In genomic region chr9:33791117-33791516, GRCh38 we compare ENCODE assay signal across 14 cellular contexts. TPM values are rescaled to one million over a fixed set of nuclear protein-coding genes. Genes with fewer than 3 reads are reported as not detected.
A peak's percentile ranks its signal among the peaks of the same experiment; 100 is the strongest.
DNase-seq lines count a peak whose midpoint lies in the region; ATAC-seq, FAIRE-seq and TF ChIP-seq lines count a peak whose summit lies in the region.
"Had no signal": no experiment of that assay in that cellular context is flagged by ENCODE, and none has a peak within 500 bp of the region (broad histone marks: within the 10 kb centered on the region; RNA-seq: fewer than 3 reads in every experiment).

No MANE protein-coding gene starts in this region.

- H3K27ac ChIP-seq in lung (ENCODE audit: low read depth in 1 of 2, low read length in 1 of 2), result no peak overlapping the region
- H3K27ac ChIP-seq: heart left ventricle had no signal

- DNase-seq in EH (ENCODE audit: low read depth) (peak; percentile 86), LoVo (ENCODE audit: low spot score) (peak; percentile 73), bronchial epithelial cell (ENCODE audit: low read depth) (peak; percentile 82), lung (ENCODE audit: low spot score) (peak; percentile 28), NK-92 (lab: John Stamatoyannopoulos, UW; ENCODE audit: unreplicated experiment) (no peak), globus pallidus (ENCODE audit: low spot score) (no peak)
- DNase-seq: activated CD4-positive, alpha-beta T cell treated with anti-CD3 and anti-CD28 coated beads for 1 hour; activated T-cell treated with anti-CD3 and anti-CD28 coated beads, Interleukin-2, amount 50 U/mL, for 48 hours; CD4-positive, alpha-beta memory T cell; effector CD4-positive, alpha-beta T cell; NCI-H146 had no signal

- TF ChIP-seq CTCF in bronchial epithelial cell (IDR thresholded peaks at IDR 0.05; ENCODE audit: insufficient read depth, low read length, severe bottlenecking) (no peak), lung (IDR thresholded peaks at IDR 0.05; ENCODE audit: control extremely low read depth, extremely low read depth) (no peak)

- WGBS in lung, 2 donors, result 26 to 27% methylated on average over 2 of the region's 2 CpGs

- FAIRE-seq in bronchial epithelial cell (lab: Jason Lieb, UNC), result no peak

- no peak overlapping the region for H3K4me3 ChIP-seq in bronchial epithelial cell (ENCODE audit: low read depth, low read length)
- H3K4me3 ChIP-seq in lung, result no peak overlapping the region
- H3K4me3 ChIP-seq: heart left ventricle had no signal

- H3K36me3 ChIP-seq in bronchial epithelial cell (ENCODE audit: control insufficient read depth, insufficient read depth, low read length) (no peaks in the 10 kb centered on the region), lung (ENCODE audit: control insufficient read depth in 2 of 2, insufficient read depth in 2 of 2, low read length in 2 of 2) (no peaks in the 10 kb centered on the region)
- H3K36me3 ChIP-seq: heart left ventricle had no signal

- ATAC-seq in lung (ENCODE audit: insufficient read depth, low FRiP score) (no peak), HG02571 (IDR thresholded peaks at IDR 0.05; ENCODE audit: unreplicated experiment) (no peak)
- ATAC-seq: heart left ventricle had no signal

- H3K4me1 ChIP-seq in lung (ENCODE audit: control insufficient read depth in 2 of 2, insufficient read depth in 2 of 2, low read length in 2 of 2), result peaks cover 3 to 5% of the 10 kb centered on the region in 2 donors

- H3K27me3 ChIP-seq in bronchial epithelial cell (ENCODE audit: control insufficient read depth, insufficient read depth, low read length), result no peaks in the 10 kb centered on the region
- H3K27me3 ChIP-seq in lung (ENCODE audit: control insufficient read depth, insufficient read depth), result no peaks in the 10 kb centered on the region
- H3K27me3 ChIP-seq: heart left ventricle had no signal

- no peaks in the 10 kb centered on the region for H3K9me3 ChIP-seq in lung (ENCODE audit: control insufficient read depth in 2 of 2, insufficient read depth in 1 of 2, low read length in 1 of 2)
- H3K9me3 ChIP-seq: heart left ventricle had no signal

RNA-seq across cellular contexts. Expression of gene PRSS3, which starts 4.2 kb away (rescaled TPM):
- total RNA-seq in bronchial epithelial cell, result 69.6 and 95.6 TPM in 2 replicates
- total RNA-seq in lung, result 1 to 10 TPM in 1 of 2 donors, not detected in 1; 1.3 TPM
- polyA plus RNA-seq in lung, result under 1 TPM; 0.26 to 0.37 TPM
- total RNA-seq: CD4-positive, alpha-beta memory T cell; neural crest cell had no signal
- polyA plus RNA-seq: CD4-positive, alpha-beta memory T cell had no signal

RNA-seq across cellular contexts. Expression of gene UBE2R2, which starts 25.8 kb away (rescaled TPM):
- total RNA-seq in bronchial epithelial cell (14.0 and 17.0 TPM in 2 replicates), lung (10 to 100 TPM; 29.4 to 29.5 TPM)
- 10 to 100 TPM; 16.2 to 25.4 TPM for polyA plus RNA-seq in lung

Comparison
In these comparisons a context has a peak if more than half of its experiments do, and no peak if none do; other contexts are left out.
1. DNase-seq: peak in EH (single experiment), LoVo (single experiment), bronchial epithelial cell (single experiment) and lung (single experiment); none in NK-92 (single experiment) and globus pallidus (single experiment).
2. RNA of gene PRSS3, which starts 4.2 kb away (total RNA-seq): 69.6 to 95.6 TPM in bronchial epithelial cell; 1.3 TPM in lung; every median in the first group is over 10 times any median in the second.